ENCODE assay signal across 11 cellular contexts in the genomic region with DNA sequence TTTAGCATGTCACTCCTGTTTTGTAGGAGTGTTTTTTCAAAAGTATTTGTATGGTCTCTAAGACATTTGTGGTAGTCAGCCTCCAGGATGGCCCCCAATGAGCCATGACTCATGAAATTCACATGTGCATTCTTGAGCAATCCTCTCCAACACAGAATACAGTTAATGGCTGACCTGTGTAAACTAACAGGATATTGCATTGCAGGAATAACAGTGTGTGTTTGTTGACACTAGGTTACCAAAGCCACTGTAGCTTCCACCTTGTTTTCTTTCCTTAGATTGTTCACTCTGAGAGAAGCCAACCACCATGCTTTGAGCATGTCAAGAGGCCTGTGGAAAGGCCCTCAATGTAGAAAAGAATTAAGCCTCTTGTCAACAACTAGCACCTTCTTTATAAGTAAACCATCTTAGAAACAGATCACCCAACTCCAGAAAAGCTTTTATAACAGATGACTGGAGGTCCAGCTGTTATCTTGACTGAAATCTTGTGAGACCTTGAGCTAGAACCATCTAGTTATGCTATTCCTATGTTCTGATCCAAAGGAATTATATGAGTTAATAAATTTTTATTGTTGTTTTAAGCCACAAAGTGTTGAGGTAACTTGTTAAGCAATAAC. TPM values are rescaled to one million over a fixed set of nuclear protein-coding genes. Genes with fewer than 3 reads are reported as not detected.
A peak's percentile ranks its signal among the peaks of the same experiment; 100 is the strongest.
DNase-seq lines count a peak whose midpoint lies in the region; ATAC-seq, FAIRE-seq and TF ChIP-seq lines count a peak whose summit lies in the region.
"Had no signal": no experiment of that assay in that cellular context is flagged by ENCODE, and none has a peak within 500 bp of the region (broad histone marks: within the 10 kb centered on the region; RNA-seq: fewer than 3 reads in every experiment).

No MANE protein-coding gene starts in this region.

- intact Hi-C loops in pancreas (cut with DNase I): no loop called here
- intact Hi-C loops in activated CD4-positive, alpha-beta T cell treated with anti-CD3 and anti-CD28 coated beads, Interleukin-2, amount 10 ng/mL, durations not matched to agents 24 days and 14 days (cut with micrococcal nuclease): loop anchor here (10.0 kb wide), 1 partner anchor 63 kb away; no protein-coding TSS in a partner anchor

- no peak overlapping the region for H3K4me3 Mint-ChIP-seq in activated CD4-positive, alpha-beta T cell treated with anti-CD3 and anti-CD28 coated beads, Interleukin-2, amount 10 ng/mL, durations not matched to agents 24 days and 14 days

- no peaks in the 10 kb centered on the region for H3K9me3 Mint-ChIP-seq in activated CD4-positive, alpha-beta T cell treated with anti-CD3 and anti-CD28 coated beads, Interleukin-2, amount 10 ng/mL, durations not matched to agents 24 days and 14 days

- peaks cover 7% of the 10 kb centered on the region for H3K36me3 Mint-ChIP-seq in activated CD4-positive, alpha-beta T cell treated with anti-CD3 and anti-CD28 coated beads, Interleukin-2, amount 10 ng/mL, durations not matched to agents 24 days and 14 days (ENCODE audit: low read depth)

- no peak overlapping the region for H3K4me3 ChIP-seq in epithelial cell of proximal tubule (ENCODE audit: low read depth, low read length)
- H3K4me3 ChIP-seq in pancreas: no peak overlapping the region

- ATAC-seq in pancreas: peak in 3 of 4 donors; percentile 56 to 75 (median 59)
- no peak for ATAC-seq in GM18498 (IDR thresholded peaks at IDR 0.05; ENCODE audit: unreplicated experiment)

- no peaks in the 10 kb centered on the region for H3K27me3 ChIP-seq in pancreas

- peaks cover 2% of the 10 kb centered on the region for H3K4me1 Mint-ChIP-seq in activated CD4-positive, alpha-beta T cell treated with anti-CD3 and anti-CD28 coated beads, Interleukin-2, amount 10 ng/mL, durations not matched to agents 24 days and 14 days

- H3K27ac Mint-ChIP-seq in activated CD4-positive, alpha-beta T cell treated with anti-CD3 and anti-CD28 coated beads, Interleukin-2, amount 10 ng/mL, durations not matched to agents 24 days and 14 days: no peak overlapping the region

- DNase-seq in GM04503 (ENCODE audit: low read depth) (peak; percentile 55), NCI-H460 (ENCODE audit: extremely low read depth, low read depth) (peak; percentile 46), epithelial cell of proximal tubule (ENCODE audit: low read depth) (peak; percentile 99), pancreas (no peak), NCI-H345 treated with DMSO at 0.1 percent for 48 hours (lab: John Stamatoyannopoulos, UW; ENCODE audit: unreplicated experiment) (no peak)
- DNase-seq in stimulated activated CD4-positive, alpha-beta T cell treated with anti-CD3 and anti-CD28 coated beads, Interleukin-12 subunit alpha, Interleukin-12 subunit beta, amount 100 ng/mL, for 4 hours: no peak
- no peak for DNase-seq in activated CD4-positive, alpha-beta T cell treated with anti-CD3 and anti-CD28 coated beads, Interleukin-2, amount 10 ng/mL, durations not matched to agents 24 days and 14 days
- DNase-seq: activated CD4-positive, alpha-beta T cell treated with anti-CD3 and anti-CD28 coated beads, Interleukin-2, amount 50 U/mL, for 1 hour; effector CD4-positive, alpha-beta T cell; NCI-H2171 treated with DMSO at 0.1 percent for 48 hours had no signal

- TF ChIP-seq CTCF in epithelial cell of proximal tubule (conservative IDR thresholded peaks at IDR 0.05; ENCODE audit: low read depth, low read length) (no peak), pancreas (IDR thresholded peaks at IDR 0.05) (no peak)

- H3K27ac ChIP-seq in pancreas: no peak overlapping the region

- FAIRE-seq in pancreas (lab: Jason Lieb, UNC): no peak

- no peaks in the 10 kb centered on the region for H3K9me3 ChIP-seq in pancreas

- H3K27me3 Mint-ChIP-seq in activated CD4-positive, alpha-beta T cell treated with anti-CD3 and anti-CD28 coated beads, Interleukin-2, amount 10 ng/mL, durations not matched to agents 24 days and 14 days: no peaks in the 10 kb centered on the region

- H3K4me1 ChIP-seq in pancreas: peaks cover 0 to 7% (median 0%) of the 10 kb centered on the region in 3 donors

- no peaks in the 10 kb centered on the region for H3K36me3 ChIP-seq in pancreas

RNA-seq across cellular contexts. Expression of gene TBCK, which starts 28.5 kb away (rescaled TPM):
- 17.4 and 19.0 TPM in 2 replicates for total RNA-seq in NCI-H460 (2014; rRNA removed; shearing (Covaris generic))
- polyA plus RNA-seq in NCI-H460 (2014; cell fraction: nucleus; rRNA removed): 7.0 and 12.5 TPM in 2 replicates
- total RNA-seq in epithelial cell of proximal tubule: 11.8 and 20.8 TPM in 2 replicates
- 10 to 100 TPM in 5 of 6 donors, 1 to 10 TPM in 1; 9.9 to 35.1 (median 14.4) TPM for total RNA-seq in pancreas
- polyA plus RNA-seq in pancreas: 10 to 100 TPM in 1 of 2 donors, 1 to 10 TPM in 1; 5.3 to 10.1 TPM
- 28.1 and 29.5 TPM in 2 replicates for total RNA-seq in activated CD4-positive, alpha-beta T cell treated with anti-CD3 and anti-CD28 coated beads, Interleukin-2, amount 10 ng/mL, durations not matched to agents 24 days and 14 days

RNA-seq across cellular contexts. Expression of gene AIMP1, which starts 28.9 kb away (rescaled TPM):
- total RNA-seq in NCI-H460 (2014; rRNA removed; shearing (Covaris generic)): 38.3 and 49.5 TPM in 2 replicates
- 28.8 and 39.5 TPM in 2 replicates for polyA plus RNA-seq in NCI-H460 (2014; cell fraction: nucleus; rRNA removed)
- total RNA-seq in epithelial cell of proximal tubule: 25.0 and 34.2 TPM in 2 replicates
- 10 to 100 TPM; 16.6 to 26.4 (median 19.9) TPM for total RNA-seq in pancreas
- 10 to 100 TPM; 12.1 to 23.3 TPM for polyA plus RNA-seq in pancreas
- 82.6 and 84.7 TPM in 2 replicates for total RNA-seq in activated CD4-positive, alpha-beta T cell treated with anti-CD3 and anti-CD28 coated beads, Interleukin-2, amount 10 ng/mL, durations not matched to agents 24 days and 14 days

Comparison
In these comparisons a context has a peak if more than half of its experiments do, and no peak if none do; other contexts are left out.
1. DNase-seq: peak in GM04503 (single experiment), NCI-H460 (single experiment) and epithelial cell of proximal tubule (single experiment); none in pancreas (0 of 6), NCI-H345 treated with DMSO at 0.1 percent for 48 hours (single experiment), stimulated activated CD4-positive, alpha-beta T cell treated with anti-CD3 and anti-CD28 coated beads, Interleukin-12 subunit alpha, Interleukin-12 subunit beta, amount 100 ng/mL, for 4 hours (single experiment) and activated CD4-positive, alpha-beta T cell treated with anti-CD3 and anti-CD28 coated beads, Interleukin-2, amount 10 ng/mL, durations not matched to agents 24 days and 14 days (single experiment).